ENCODE assay signal across 1 cellular context in genomic region chr6:127120109-127120786, GRCh38.
TF ChIP-seq lines count a peak whose summit lies in the region.

No MANE protein-coding gene starts in this region.

TF ChIP-seq in WTC11, 78 proteins besides CTCF, POLR2A, EP300 and RAD21 (continued from another document):
- TF ChIP-seq, protein P1, sequence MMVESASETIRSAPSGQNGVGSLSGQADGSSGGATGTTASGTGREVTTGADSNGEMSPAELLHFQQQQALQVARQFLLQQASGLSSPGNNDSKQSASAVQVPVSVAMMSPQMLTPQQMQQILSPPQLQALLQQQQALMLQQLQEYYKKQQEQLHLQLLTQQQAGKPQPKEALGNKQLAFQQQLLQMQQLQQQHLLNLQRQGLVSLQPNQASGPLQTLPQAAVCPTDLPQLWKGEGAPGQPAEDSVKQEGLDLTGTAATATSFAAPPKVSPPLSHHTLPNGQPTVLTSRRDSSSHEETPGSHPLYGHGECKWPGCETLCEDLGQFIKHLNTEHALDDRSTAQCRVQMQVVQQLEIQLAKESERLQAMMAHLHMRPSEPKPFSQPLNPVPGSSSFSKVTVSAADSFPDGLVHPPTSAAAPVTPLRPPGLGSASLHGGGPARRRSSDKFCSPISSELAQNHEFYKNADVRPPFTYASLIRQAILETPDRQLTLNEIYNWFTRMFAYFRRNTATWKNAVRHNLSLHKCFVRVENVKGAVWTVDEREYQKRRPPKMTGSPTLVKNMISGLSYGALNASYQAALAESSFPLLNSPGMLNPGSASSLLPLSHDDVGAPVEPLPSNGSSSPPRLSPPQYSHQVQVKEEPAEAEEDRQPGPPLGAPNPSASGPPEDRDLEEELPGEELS (CRISPR knock-in tag; IDR thresholded peaks at IDR 0.05), result no peak
- TF ChIP-seq ZBTB21 (CRISPR knock-in tag; IDR thresholded peaks at IDR 0.05; ENCODE audit: borderline replicate concordance) (no peak), MXD4 (CRISPR knock-in tag; IDR thresholded peaks at IDR 0.05; ENCODE audit: borderline replicate concordance) (no peak), ZNF671 (CRISPR knock-in tag; IDR thresholded peaks at IDR 0.05) (no peak), ZNF138 (CRISPR knock-in tag; conservative IDR thresholded peaks at IDR 0.05) (no peak)
